Comparison of ENCODE assay signal across 8 cellular contexts in the genomic region with DNA sequence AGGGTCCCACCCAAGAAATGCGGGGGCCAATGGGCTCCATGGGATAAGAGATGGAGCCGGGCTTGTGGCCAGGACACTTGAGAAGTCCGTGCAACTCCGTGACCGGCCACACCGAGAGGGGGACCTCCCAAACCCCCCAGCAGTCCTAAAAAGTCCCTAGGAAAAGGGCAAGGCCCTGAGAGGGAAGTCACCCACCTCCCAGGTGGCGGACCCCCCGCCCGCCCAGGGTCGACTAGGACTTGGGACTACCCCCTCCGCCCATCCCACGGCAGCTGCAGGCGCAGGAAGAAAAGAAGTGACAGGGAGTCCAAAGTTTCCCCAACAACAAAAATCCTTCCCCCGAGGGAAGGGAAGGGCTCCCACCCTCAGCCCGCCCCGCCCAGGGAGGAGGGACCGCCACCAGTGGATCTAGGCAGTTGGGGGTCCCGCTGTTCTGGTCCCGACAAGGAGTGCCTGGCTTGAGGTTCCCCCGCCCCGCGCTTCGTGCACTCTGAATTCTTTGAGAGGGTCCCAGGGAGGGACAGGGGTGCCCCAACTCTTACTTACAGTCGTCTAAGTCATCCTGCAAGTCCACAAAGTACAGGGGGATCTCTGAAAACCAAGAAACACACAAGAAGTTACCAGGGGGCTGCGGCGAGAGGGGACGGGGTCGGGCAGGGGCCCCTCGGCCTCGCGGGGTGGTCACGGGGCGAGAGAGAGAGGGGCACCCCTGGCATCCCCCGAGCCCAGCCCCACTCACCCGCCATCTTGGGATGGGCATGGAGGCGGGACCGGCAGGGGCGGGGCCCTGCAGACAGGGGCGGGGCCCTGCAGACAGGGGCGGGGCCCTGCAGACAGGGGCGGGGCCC. TPM values are rescaled to one million over a fixed set of nuclear protein-coding genes. Genes with fewer than 3 reads are reported as not detected.
DNase-seq lines count a peak whose midpoint lies in the region; ATAC-seq and TF ChIP-seq lines count a peak whose summit lies in the region.

No MANE protein-coding gene starts in this region.

- H4K8ac ChIP-seq in mesendoderm (ENCODE audit: low read depth, low read length) = peak overlapping the region; percentile 78

- peaks cover 38% of the 10 kb centered on the region for H3K4me1 ChIP-seq in DOHH2 (ENCODE audit: control insufficient read depth, low read length)
- H3K4me1 ChIP-seq in HUES48 (ENCODE audit: control insufficient read depth, insufficient read depth, low read length) = peaks cover 6% of the 10 kb centered on the region
- H3K4me1 ChIP-seq in mesendoderm (ENCODE audit: control insufficient read depth, low read depth, low read length) = peaks cover 3% of the 10 kb centered on the region
- peaks cover 5 to 32% (median 21%) of the 10 kb centered on the region in 5 donors for H3K4me1 ChIP-seq in subcutaneous abdominal adipose tissue (ENCODE audit: control insufficient read depth in 5 of 5, insufficient read depth in 5 of 5, low read length in 5 of 5)

- no CpG with 5 or more reads among the region's 41 CpGs for WGBS in mesendoderm (ENCODE audit: extremely low coverage, insufficient coverage, low lambda C conversion rate)

- H3K18ac ChIP-seq in mesendoderm (ENCODE audit: low read length) = peak overlapping the region; percentile 90

- H3K56ac ChIP-seq in mesendoderm (ENCODE audit: low read length) = peak overlapping the region; percentile 94

- no peak overlapping the region for H3K23ac ChIP-seq in mesendoderm (ENCODE audit: low read length)

- no peak for TF ChIP-seq CTCF in DOHH2 (IDR thresholded peaks at IDR 0.05; ENCODE audit: low read depth, low read length, poor library complexity, severe bottlenecking)

- H3K9ac ChIP-seq in HUES48 (ENCODE audit: low read depth, low read length) (peak overlapping the region; percentile 72), mesendoderm (ENCODE audit: low read length) (peak overlapping the region; percentile 89), subcutaneous abdominal adipose tissue (ENCODE audit: low read length in 5 of 5) (peak overlapping the region in 4 of 5 donors; percentile 46 to 74 (median 64))

- H2BK5ac ChIP-seq in mesendoderm (ENCODE audit: low read length) = peak overlapping the region; percentile 33

- peaks cover 3% of the 10 kb centered on the region for H3K79me1 ChIP-seq in mesendoderm (ENCODE audit: low read length)

- H3K4me2 ChIP-seq in DOHH2 (ENCODE audit: low read length) = peak overlapping the region; percentile 60
- peak overlapping the region; percentile 19 for H3K4me2 ChIP-seq in mesendoderm (ENCODE audit: low read length)

- ATAC-seq in GM21423 (IDR thresholded peaks at IDR 0.05; ENCODE audit: unreplicated experiment) (peak; percentile 45), GM18858 (IDR thresholded peaks at IDR 0.05; ENCODE audit: unreplicated experiment) (no peak)

- H4K5ac ChIP-seq in mesendoderm (ENCODE audit: low read length) = no peak overlapping the region

- peaks cover 7% of the 10 kb centered on the region; the same call in 1 of the 2 replicates for H3F3A ChIP-seq in DOHH2 (ENCODE audit: control insufficient read depth, insufficient read depth)

- DNase-seq in activated CD4-positive, alpha-beta T cell treated with anti-CD3 and anti-CD28 coated beads, Interleukin-2, amount 50 U/mL, for 24 hours (ENCODE audit: low read depth in 1 of 2, low spot score in 1 of 2) = peak; percentile 41 to 43
- DNase-seq in effector CD8-positive, alpha-beta T cell (lab: John Stamatoyannopoulos, UW) = peak; percentile 71
- DNase-seq in mesendoderm = peak; percentile 48

- H2BK120ac ChIP-seq in mesendoderm (ENCODE audit: low read depth, low read length) = no peak overlapping the region

- no peak overlapping the region for H2BK15ac ChIP-seq in mesendoderm (replicated peaks; ENCODE audit: low read depth)

- H3K9me2 ChIP-seq in DOHH2 (replicated peaks; ENCODE audit: control insufficient read depth, low read length) = no peaks in the 10 kb centered on the region

- H3K4ac ChIP-seq in mesendoderm (ENCODE audit: low read depth, low read length) = peak overlapping the region; percentile 87

- H3K27me3 ChIP-seq in DOHH2 (ENCODE audit: control insufficient read depth, low read length) (no peaks in the 10 kb centered on the region), HUES48 (ENCODE audit: control insufficient read depth, insufficient read depth, low read length) (no peaks in the 10 kb centered on the region), mesendoderm (ENCODE audit: insufficient read depth, low read length, poor library complexity) (no peaks in the 10 kb centered on the region), subcutaneous abdominal adipose tissue (ENCODE audit: control insufficient read depth in 5 of 5, insufficient read depth in 4 of 5, low read length in 5 of 5) (no peaks in the 10 kb centered on the region)

- peaks cover 33% of the 10 kb centered on the region for H3K79me2 ChIP-seq in DOHH2 (ENCODE audit: control insufficient read depth, low read length)
- peaks cover 3% of the 10 kb centered on the region for H3K79me2 ChIP-seq in mesendoderm (ENCODE audit: control insufficient read depth, insufficient read depth, low read length)

- H3K36me3 ChIP-seq in DOHH2 (ENCODE audit: control insufficient read depth, low read length) (peaks cover 29% of the 10 kb centered on the region), HUES48 (ENCODE audit: control insufficient read depth, insufficient read depth, low read length) (peaks cover 30% of the 10 kb centered on the region), mesendoderm (ENCODE audit: control insufficient read depth, insufficient read depth, low read length) (no peaks in the 10 kb centered on the region), subcutaneous abdominal adipose tissue (ENCODE audit: control insufficient read depth in 5 of 5, insufficient read depth in 5 of 5, low read length in 5 of 5) (peaks cover 0 to 17% (median 12%) of the 10 kb centered on the region in 5 donors)

- no peaks in the 10 kb centered on the region for H4K20me1 ChIP-seq in DOHH2 (ENCODE audit: control insufficient read depth, insufficient read depth, low read depth, low read length)

- no peak overlapping the region for H3K27ac ChIP-seq in DOHH2 (ENCODE audit: low read depth, low read length)
- peak overlapping the region; percentile 67 for H3K27ac ChIP-seq in HUES48 (ENCODE audit: low read depth, low read length)
- H3K27ac ChIP-seq in mesendoderm (ENCODE audit: low read depth, low read length) = no peak overlapping the region
- peak overlapping the region; percentile 50 for H3K27ac ChIP-seq in subcutaneous abdominal adipose tissue (ENCODE audit: low read depth, low read length)

- H3K4me3 ChIP-seq in DOHH2 (ENCODE audit: low read length) (peak overlapping the region; percentile 75), HUES48 (ENCODE audit: low read depth, low read length) (peak overlapping the region; percentile 86), mesendoderm (ENCODE audit: low read length) (peak overlapping the region; percentile 86), subcutaneous abdominal adipose tissue (ENCODE audit: low read depth in 1 of 5, low read length in 5 of 5) (peak overlapping the region; percentile 79 to 92 (median 85))

- no peaks in the 10 kb centered on the region for H3K9me3 ChIP-seq in DOHH2 (ENCODE audit: control insufficient read depth, insufficient read depth, low read length)
- H3K9me3 ChIP-seq in HUES48 (ENCODE audit: control insufficient read depth, insufficient read depth, low read length) = no peaks in the 10 kb centered on the region
- no peaks in the 10 kb centered on the region for H3K9me3 ChIP-seq in subcutaneous abdominal adipose tissue (ENCODE audit: control insufficient read depth in 5 of 5, low read length in 5 of 5)

- no peak overlapping the region for H2AK5ac ChIP-seq in mesendoderm (ENCODE audit: low read length)

RNA-seq across cellular contexts. Expression of gene RAB22A, which starts 0.6 kb away (rescaled TPM):
- polyA plus RNA-seq in mesendoderm (2013, experiment 1 of 2) = 3.4 TPM
- polyA plus RNA-seq in mesendoderm (2013, experiment 2 of 2) = 3.2 TPM

Comparison
In these comparisons a context has a peak if more than half of its experiments do, and no peak if none do; other contexts are left out.
1. H3K27ac ChIP-seq: peak in HUES48 (single experiment) and subcutaneous abdominal adipose tissue (single experiment); none in DOHH2 (single experiment) and mesendoderm (single experiment).
2. Peak in every context shown above with its lines, with median percentiles within 50 percentile points of each other: H3K4me3 ChIP-seq, H3K9ac ChIP-seq and DNase-seq.